In the genomic region with DNA sequence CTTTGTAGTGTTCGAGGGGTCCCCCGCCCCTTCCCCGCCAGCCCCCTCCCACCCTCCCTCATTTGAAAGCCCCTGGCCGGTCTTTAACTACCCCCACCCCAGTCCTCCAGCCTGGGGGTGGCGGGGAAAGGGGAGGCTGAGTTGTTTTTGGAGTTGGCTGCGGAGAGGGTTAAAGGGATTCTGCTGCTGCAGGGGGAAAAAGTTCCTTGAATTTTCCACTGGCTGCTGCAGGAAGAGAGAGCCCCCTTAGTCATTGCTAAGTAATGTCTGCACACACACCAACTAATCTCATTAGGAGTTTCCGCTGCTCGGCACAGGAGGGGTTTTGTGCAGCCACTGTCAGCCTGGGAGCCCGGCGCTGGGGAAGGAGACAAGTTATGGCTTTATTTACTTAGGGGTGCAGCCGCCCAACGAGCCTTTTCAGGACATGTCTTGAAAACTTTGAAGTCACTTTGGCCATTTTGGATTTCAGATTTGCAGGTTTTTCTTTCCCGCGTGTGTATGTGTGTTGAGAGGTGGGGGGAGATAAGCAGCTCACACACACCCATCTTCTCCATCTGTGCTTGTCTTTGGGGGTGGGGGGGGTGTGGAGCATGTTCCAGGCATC, we compare ENCODE assay signal across 1 cellular context.
TF ChIP-seq lines count a peak whose summit lies in the region.

No MANE protein-coding gene starts in this region.

TF ChIP-seq in HEK293, 187 proteins besides CTCF, POLR2A, EP300 and RAD21 (continued from another document):
- peak; percentile 62 for TF ChIP-seq ZNF398 (tag by site-specific recombination; IDR thresholded peaks at IDR 0.05)
